1 cellular context compared by ENCODE assay signal in the genomic region with DNA sequence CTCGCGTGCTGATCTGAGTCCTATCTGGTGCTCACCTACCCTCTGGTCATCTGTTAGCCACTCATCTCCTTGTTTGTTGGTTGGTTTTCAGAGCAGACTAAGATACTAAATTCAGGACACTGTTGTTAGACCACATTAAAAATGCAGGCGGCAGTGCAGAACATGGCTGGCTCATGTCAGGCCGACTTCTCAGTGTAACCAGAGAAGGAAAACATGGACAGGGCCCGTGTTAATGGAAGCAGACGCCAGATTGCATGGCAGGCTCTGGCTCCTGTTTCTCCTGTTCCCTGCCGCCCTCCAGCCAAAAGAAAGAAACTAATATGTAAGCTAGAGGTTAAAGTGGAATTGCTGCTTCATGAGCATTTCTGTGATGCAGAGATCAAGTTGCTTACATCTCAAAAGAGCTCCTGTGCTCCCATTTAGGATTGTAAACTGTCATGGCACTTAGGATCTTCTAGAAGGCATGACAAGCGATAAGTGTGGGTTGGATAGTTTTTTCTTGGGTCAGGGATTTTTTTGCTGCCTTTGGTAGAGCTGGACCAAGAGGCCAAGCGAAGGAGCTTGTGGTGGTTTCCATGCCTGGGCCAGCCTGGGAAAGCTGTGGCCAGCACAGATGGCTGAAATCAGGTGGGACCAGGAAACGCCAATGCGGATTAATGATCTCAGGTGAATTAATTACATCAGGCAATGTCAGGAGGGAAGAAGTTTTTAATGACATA.
TF ChIP-seq lines count a peak whose summit lies in the region.

No MANE protein-coding gene starts in this region.

TF ChIP-seq in GM23338, 12 proteins besides CTCF, POLR2A, EP300 and RAD21 (continued from another document):
- TF ChIP-seq, protein P1, sequence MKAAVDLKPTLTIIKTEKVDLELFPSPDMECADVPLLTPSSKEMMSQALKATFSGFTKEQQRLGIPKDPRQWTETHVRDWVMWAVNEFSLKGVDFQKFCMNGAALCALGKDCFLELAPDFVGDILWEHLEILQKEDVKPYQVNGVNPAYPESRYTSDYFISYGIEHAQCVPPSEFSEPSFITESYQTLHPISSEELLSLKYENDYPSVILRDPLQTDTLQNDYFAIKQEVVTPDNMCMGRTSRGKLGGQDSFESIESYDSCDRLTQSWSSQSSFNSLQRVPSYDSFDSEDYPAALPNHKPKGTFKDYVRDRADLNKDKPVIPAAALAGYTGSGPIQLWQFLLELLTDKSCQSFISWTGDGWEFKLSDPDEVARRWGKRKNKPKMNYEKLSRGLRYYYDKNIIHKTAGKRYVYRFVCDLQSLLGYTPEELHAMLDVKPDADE (IDR thresholded peaks at IDR 0.05) = no peak
- TF ChIP-seq ZNF331 (CRISPR knock-in tag; IDR thresholded peaks at IDR 0.05; ENCODE audit: low read depth) = no peak
